In the genomic region with DNA sequence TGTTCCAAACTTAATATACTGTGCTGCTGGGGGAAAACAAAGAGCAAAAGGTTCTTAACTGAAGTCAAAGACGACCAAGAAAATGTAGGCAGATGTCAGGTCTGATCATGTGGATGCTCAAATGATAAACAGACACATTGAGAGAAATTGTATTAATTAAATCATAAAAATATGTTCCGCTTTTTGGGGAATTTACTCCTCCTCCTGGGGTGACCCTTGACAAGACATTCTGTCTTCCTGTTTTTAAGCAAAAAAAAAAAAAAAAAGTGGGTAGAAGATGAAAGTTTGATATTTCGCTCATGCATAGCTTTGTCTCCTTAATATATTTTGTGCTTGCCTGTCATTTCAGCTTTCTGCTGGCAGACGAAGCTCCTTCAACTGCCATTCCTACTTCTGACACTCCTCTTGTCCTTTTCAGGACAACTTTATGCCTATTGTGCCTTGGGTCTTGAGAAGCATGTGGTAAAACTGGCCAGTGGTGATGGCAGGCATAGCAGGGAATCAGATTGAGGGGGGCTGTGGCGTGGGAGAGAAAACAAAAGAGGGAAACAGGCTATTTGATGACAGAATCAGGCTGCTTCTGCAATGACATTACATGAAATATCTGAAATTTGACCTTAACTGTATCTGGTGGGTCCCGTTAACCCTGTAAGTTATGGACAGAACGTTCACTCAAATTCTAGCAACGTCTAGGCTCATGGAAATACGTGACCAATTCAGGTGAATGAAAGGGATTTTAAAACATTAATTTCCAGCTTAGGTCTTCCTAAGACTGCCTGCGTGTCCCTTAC, we compare ENCODE assay signal across 8 cellular contexts. TPM values are rescaled to one million over a fixed set of nuclear protein-coding genes. Genes with fewer than 3 reads are reported as not detected.
A peak's percentile ranks its signal among the peaks of the same experiment; 100 is the strongest.
DNase-seq lines count a peak whose midpoint lies in the region; ATAC-seq and TF ChIP-seq lines count a peak whose summit lies in the region.
"Not testable (repeated sequence)": the region's sequence is repeated elsewhere in the genome, so short reads cannot be mapped to it uniquely, and the experiment has no call there.

No MANE protein-coding gene starts in this region.

- not testable (repeated sequence) for H3K27me3 Mint-ChIP-seq in CD8-positive, alpha-beta T cell (ENCODE audit: low read depth); activated naive CD4-positive, alpha-beta T cell treated with anti-CD3 and anti-CD28 coated beads, Interleukin-2, amount 50 U/mL, for 24 hours; endothelial cell (ENCODE audit: unreplicated experiment)
- H3K27me3 Mint-ChIP-seq in T-cell = peaks cover 0 to 22% of the 10 kb centered on the region in 2 donors
- H3K27me3 Mint-ChIP-seq in progenitor cell of endocrine pancreas = peaks cover 24% of the 10 kb centered on the region

- not testable (repeated sequence) for H3K27me3 ChIP-seq in CD8-positive, alpha-beta T cell (ENCODE audit: insufficient read depth, low read length); lower lobe of right lung (ENCODE audit: low read depth)
- H3K27me3 ChIP-seq in transverse colon = peaks cover 29% of the 10 kb centered on the region

- DNase-seq in CD8-positive, alpha-beta T cell; T-cell; lower lobe of right lung; progenitor cell of endocrine pancreas (ENCODE audit: low spot score, unreplicated experiment); transverse colon: not testable (repeated sequence)
- peak; percentile 41 for DNase-seq in KBM-7
- peak; percentile 17 for DNase-seq in endothelial cell (ENCODE audit: low spot score)

- H3K4me3 Mint-ChIP-seq in CD8-positive, alpha-beta T cell = peak overlapping the region; percentile 85
- H3K4me3 Mint-ChIP-seq in T-cell (peak overlapping the region; percentile 87 to 98 (median 87)), endothelial cell (ENCODE audit: unreplicated experiment) (peak overlapping the region; percentile 90), progenitor cell of endocrine pancreas (ENCODE audit: low read depth) (peak overlapping the region; percentile 86)
- peak overlapping the region; percentile 83 for H3K4me3 Mint-ChIP-seq in activated naive CD4-positive, alpha-beta T cell treated with anti-CD3 and anti-CD28 coated beads, Interleukin-2, amount 50 U/mL, for 24 hours

- H3K36me3 Mint-ChIP-seq in CD8-positive, alpha-beta T cell; T-cell; activated naive CD4-positive, alpha-beta T cell treated with anti-CD3 and anti-CD28 coated beads, Interleukin-2, amount 50 U/mL, for 24 hours; endothelial cell (ENCODE audit: low read depth, unreplicated experiment); progenitor cell of endocrine pancreas (ENCODE audit: insufficient read depth): not testable (repeated sequence)

- intact Hi-C loops in CD8-positive, alpha-beta T cell (cut with DNase I, micrococcal nuclease); lower lobe of right lung (cut with DNase I); transverse colon (cut with DNase I; ENCODE audit: low total_unique reads): not testable (repeated sequence)

- H3K36me3 ChIP-seq in CD8-positive, alpha-beta T cell (ENCODE audit: insufficient read depth, low read length); lower lobe of right lung; transverse colon: not testable (repeated sequence)

- CTCF ChIA-PET in CD8-positive, alpha-beta T cell (lab: Charles Lee) = interaction anchor here (0.9 kb wide), 1 partner anchor 12 kb away, joined by 3 read pairs; no protein-coding TSS in a partner anchor
- CTCF ChIA-PET in T-cell (lab: Charles Lee) = interaction anchor here in 1 of 2 donors (0.6 kb wide), 1 partner anchor 12 kb away, joined by 5 read pairs; no protein-coding TSS in a partner anchor

- H3K9me3 ChIP-seq in CD8-positive, alpha-beta T cell (ENCODE audit: low read length); lower lobe of right lung; transverse colon: not testable (repeated sequence)

- in situ Hi-C loops in KBM-7 (cut with MboI; ENCODE audit: low pct_unique_long_range_greater_than_20kb, low sequenced_read_pairs); transverse colon (cut with MboI; ENCODE audit: low pct_ligation_motif_present in 1 of 4, low pct_unique_long_range_greater_than_20kb in 1 of 4, low sequenced_read_pairs in 3 of 4): not testable (repeated sequence)

- peak overlapping the region; percentile 58 for H3K4me3 ChIP-seq in CD8-positive, alpha-beta T cell (ENCODE audit: low read depth, low read length)
- H3K4me3 ChIP-seq in lower lobe of right lung (peak overlapping the region; percentile 84), transverse colon (peak overlapping the region in 1 of 4 donors; percentile 61)

- TF ChIP-seq EP300 in transverse colon (IDR thresholded peaks at IDR 0.05; ENCODE audit: low read depth) = not testable (repeated sequence)

- not testable (repeated sequence) for TF ChIP-seq CTCF in CD8-positive, alpha-beta T cell (IDR thresholded peaks at IDR 0.05); endothelial cell (IDR thresholded peaks at IDR 0.05; ENCODE audit: unreplicated experiment); lower lobe of right lung (IDR thresholded peaks at IDR 0.05); progenitor cell of endocrine pancreas (IDR thresholded peaks at IDR 0.05; ENCODE audit: unreplicated experiment); transverse colon (IDR thresholded peaks at IDR 0.05)

- ATAC-seq in CD8-positive, alpha-beta T cell; T-cell (replicated peaks in 1 of 4); lower lobe of right lung: not testable (repeated sequence)

- TF ChIP-seq POLR2A in transverse colon (IDR thresholded peaks at IDR 0.05) = not testable (repeated sequence)

- H3K4me1 Mint-ChIP-seq in CD8-positive, alpha-beta T cell (ENCODE audit: low read depth) = peaks cover 31% of the 10 kb centered on the region
- H3K4me1 Mint-ChIP-seq in T-cell = peaks cover 30 to 34% (median 30%) of the 10 kb centered on the region in 3 donors
- peaks cover 37% of the 10 kb centered on the region for H3K4me1 Mint-ChIP-seq in activated naive CD4-positive, alpha-beta T cell treated with anti-CD3 and anti-CD28 coated beads, Interleukin-2, amount 50 U/mL, for 24 hours
- H3K4me1 Mint-ChIP-seq in endothelial cell (ENCODE audit: unreplicated experiment) = peaks cover 18% of the 10 kb centered on the region
- peaks cover 33% of the 10 kb centered on the region for H3K4me1 Mint-ChIP-seq in progenitor cell of endocrine pancreas (ENCODE audit: low read depth)

- POLR2A ChIA-PET in CD8-positive, alpha-beta T cell (lab: Charles Lee) = interaction anchor here (1.4 kb wide), 1 partner anchor 10 kb away, joined by 5 read pairs; no protein-coding TSS in a partner anchor
- POLR2A ChIA-PET in T-cell (lab: Charles Lee) = not testable (repeated sequence)

- H3K27ac ChIP-seq in CD8-positive, alpha-beta T cell (ENCODE audit: low read depth, low read length) = not testable (repeated sequence)
- H3K27ac ChIP-seq in lower lobe of right lung (peak overlapping the region; percentile 79), transverse colon (peak overlapping the region; percentile 68 to 87 (median 74))

- peaks cover 16% of the 10 kb centered on the region for H3K4me1 ChIP-seq in CD8-positive, alpha-beta T cell (ENCODE audit: insufficient read depth, low read length)
- peaks cover 31% of the 10 kb centered on the region for H3K4me1 ChIP-seq in lower lobe of right lung
- peaks cover 4 to 23% (median 16%) of the 10 kb centered on the region in 4 donors for H3K4me1 ChIP-seq in transverse colon

- WGBS in transverse colon (ENCODE audit: low coverage in 1 of 2), 2 donors = 41 to 52% methylated on average over 7 to 10 of the region's 10 CpGs

- peak overlapping the region; percentile 25 for H3K27ac Mint-ChIP-seq in CD8-positive, alpha-beta T cell
- H3K27ac Mint-ChIP-seq in T-cell = peak overlapping the region; percentile 37 to 84
- peak overlapping the region; percentile 6 for H3K27ac Mint-ChIP-seq in activated naive CD4-positive, alpha-beta T cell treated with anti-CD3 and anti-CD28 coated beads, Interleukin-2, amount 50 U/mL, for 24 hours
- H3K27ac Mint-ChIP-seq in endothelial cell (ENCODE audit: unreplicated experiment); progenitor cell of endocrine pancreas: not testable (repeated sequence)

- not testable (repeated sequence) for H3K9me3 Mint-ChIP-seq in CD8-positive, alpha-beta T cell; T-cell; activated naive CD4-positive, alpha-beta T cell treated with anti-CD3 and anti-CD28 coated beads, Interleukin-2, amount 50 U/mL, for 24 hours; endothelial cell (ENCODE audit: unreplicated experiment); progenitor cell of endocrine pancreas (ENCODE audit: low read depth)

RNA-seq across cellular contexts. Expression of a gene that starts 1.3 kb away (rescaled TPM):
- total RNA-seq in CD8-positive, alpha-beta T cell = 1 to 10 TPM; 1.5 to 2.3 TPM
- total RNA-seq in T-cell = 1 to 10 TPM; 1.4 to 7.0 (median 3.6) TPM
- 7.1 TPM for total RNA-seq in endothelial cell (ENCODE audit: unreplicated experiment)
- 34.3 TPM for total RNA-seq in lower lobe of right lung
- 21.6 and 26.0 TPM in 2 replicates for total RNA-seq in progenitor cell of endocrine pancreas
- total RNA-seq in transverse colon = 1 to 10 TPM; 1.6 to 7.9 (median 4.2) TPM
